1 cellular context compared by ENCODE assay signal in genomic region chr16:1002399-1003161, GRCh38.
A peak's percentile ranks its signal among the peaks of the same experiment; 100 is the strongest.
TF ChIP-seq lines count a peak whose summit lies in the region.

No MANE protein-coding gene starts in this region.

TF ChIP-seq in H1, 55 proteins besides CTCF, POLR2A, EP300 and RAD21:
- TF ChIP-seq TCF12 (IDR thresholded peaks at IDR 0.05; ENCODE audit: low read depth, low read length) (no peak), JUND (IDR thresholded peaks at IDR 0.05; ENCODE audit: low read length) (peak; percentile 75)
